In the genomic region with DNA sequence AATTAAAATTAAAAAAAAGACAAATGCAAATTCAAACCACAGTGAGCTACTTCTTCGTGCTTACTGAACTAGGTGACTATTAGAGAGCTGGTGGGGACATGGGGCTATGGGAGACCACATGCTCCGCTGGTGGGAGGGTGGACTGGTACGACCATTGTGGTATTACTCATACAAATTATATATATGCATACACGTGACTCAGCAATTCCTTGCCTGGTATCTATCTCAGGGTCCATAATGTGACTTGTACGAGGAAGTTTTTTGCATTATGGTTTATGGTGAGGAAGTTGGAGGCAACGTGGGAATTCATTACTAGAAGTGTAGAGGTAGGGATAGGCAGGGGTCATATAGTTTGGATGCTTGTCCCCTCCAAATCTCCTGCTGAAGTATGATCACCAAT, we compare ENCODE assay signal across 32 cellular contexts.
"Had no signal": no experiment of that assay in that cellular context is flagged by ENCODE, and none has a peak within 500 bp of the region (broad histone marks: within the 10 kb centered on the region; RNA-seq: fewer than 3 reads in every experiment).

No MANE protein-coding gene starts in this region.

- H3K4me2 ChIP-seq: smooth muscle cell had no signal

- H3K27ac ChIP-seq: neutrophil, parathyroid adenoma, psoas muscle, skin epidermis, spleen, stomach, thoracic aorta, thyroid gland, tibial nerve, upper lobe of left lung, vagina had no signal

- FAIRE-seq: urothelium cell line had no signal

- H2AFZ ChIP-seq: parathyroid adenoma had no signal

- ATAC-seq: naive thymus-derived CD8-positive, alpha-beta T cell; natural killer cell treated with Interleukin-12 subunit alpha and Interleukin-12 subunit beta and Interleukin-15 and Interleukin-18, amount 100 ng/mL, for 72 hours; psoas muscle; right cardiac atrium; sciatic nerve; stimulated activated memory B cell treated with anti-CD40 and anti-IgM and Interleukin-4, amounts not matched to agents 10 μg/mL and 1 μg/mL and 100 μg/mL, for 72 hours; stimulated activated naive CD8-positive, alpha-beta T cell treated with anti-CD3 and anti-CD28 coated beads, Interleukin-15, Interleukin-2, amounts not matched to agents 100 U/mL and 50 U/mL, for 24 hours had no signal

- DNase-seq: naive B cell; naive thymus-derived CD8-positive, alpha-beta T cell; nephron progenitor cell; nucleus accumbens; posterior cingulate gyrus; psoas muscle; right cardiac atrium; spleen; stimulated activated CD4-positive, alpha-beta T cell treated with anti-CD3 and anti-CD28 coated beads, Interleukin-12 subunit alpha, Interleukin-12 subunit beta, amount 100 ng/mL, for 4 hours; stimulated activated CD4-positive, alpha-beta T cell treated with anti-CD3 and anti-CD28 coated beads, Interleukin-1b, Interleukin-23, amount 100 ng/mL, for 48 hours; stimulated activated CD4-positive, alpha-beta T cell treated with anti-CD3 and anti-CD28 coated beads, Interleukin-4, amount 100 ng/mL, for 1 hour; stimulated activated CD4-positive, alpha-beta T cell treated with anti-CD3 and anti-CD28 coated beads, Interleukin-4, amount 100 ng/mL, for 4 hours; stimulated activated CD8-positive, alpha-beta memory T cell treated with anti-CD3 and anti-CD28 coated beads, Interleukin-4, amount 100 ng/mL, for 48 hours; stimulated activated naive CD4-positive, alpha-beta T cell; stimulated activated naive CD8-positive, alpha-beta T cell treated with anti-CD3 and anti-CD28 coated beads, Interleukin-15, Interleukin-2, amounts not matched to agents 100 U/mL and 50 U/mL, for 24 hours; stomach; thyroid gland; trophoblast cell; upper lobe of left lung had no signal

- H3K36me3 ChIP-seq: neutrophil, spleen, stomach, thoracic aorta, thyroid gland, tibial nerve, upper lobe of left lung, vagina had no signal

- H3K27ac Mint-ChIP-seq: naive B cell; naive thymus-derived CD8-positive, alpha-beta T cell; natural killer cell treated with Interleukin-12 subunit alpha and Interleukin-12 subunit beta and Interleukin-15 and Interleukin-18, amount 100 ng/mL, for 72 hours; nephron progenitor cell; progenitor cell of endocrine pancreas; stimulated activated memory B cell treated with anti-CD40 and anti-IgM and Interleukin-4, amounts not matched to agents 10 μg/mL and 1 μg/mL and 100 μg/mL, for 72 hours had no signal

- H3K27me3 Mint-ChIP-seq: naive B cell; natural killer cell treated with Interleukin-12 subunit alpha and Interleukin-12 subunit beta and Interleukin-15 and Interleukin-18, amount 100 ng/mL, for 72 hours; stimulated activated memory B cell treated with anti-CD40 and anti-IgM and Interleukin-4, amounts not matched to agents 10 μg/mL and 1 μg/mL and 100 μg/mL, for 72 hours had no signal

- H3K4me3 ChIP-seq: psoas muscle, skin epidermis, smooth muscle cell, spleen, stomach, thoracic aorta, thyroid gland, tibial nerve, upper lobe of left lung, vagina had no signal

- H3K4me3 Mint-ChIP-seq: naive B cell; naive thymus-derived CD8-positive, alpha-beta T cell; natural killer cell treated with Interleukin-12 subunit alpha and Interleukin-12 subunit beta and Interleukin-15 and Interleukin-18, amount 100 ng/mL, for 72 hours; nephron progenitor cell; neural crest cell; stimulated activated memory B cell treated with anti-CD40 and anti-IgM and Interleukin-4, amounts not matched to agents 10 μg/mL and 1 μg/mL and 100 μg/mL, for 72 hours had no signal

- H3K9me3 ChIP-seq: neutrophil, psoas muscle, stomach, thoracic aorta, thyroid gland, tibial nerve, upper lobe of left lung, vagina had no signal

- H3K9ac ChIP-seq: parathyroid adenoma had no signal

- H3K4me1 ChIP-seq: parathyroid adenoma, psoas muscle, spleen, stomach, thyroid gland, upper lobe of left lung, vagina had no signal

- H3K9me3 Mint-ChIP-seq: nephron progenitor cell; stimulated activated memory B cell treated with anti-CD40 and anti-IgM and Interleukin-4, amounts not matched to agents 10 μg/mL and 1 μg/mL and 100 μg/mL, for 72 hours had no signal

- H3K79me2 ChIP-seq: parathyroid adenoma had no signal

- H3K4me1 Mint-ChIP-seq: naive B cell; naive thymus-derived CD8-positive, alpha-beta T cell; neural crest cell; stimulated activated memory B cell treated with anti-CD40 and anti-IgM and Interleukin-4, amounts not matched to agents 10 μg/mL and 1 μg/mL and 100 μg/mL, for 72 hours had no signal

- H3K27me3 ChIP-seq: neutrophil, thyroid gland, tibial nerve, upper lobe of left lung, vagina had no signal
